ENCODE assay signal across 12 cellular contexts in the genomic region with DNA sequence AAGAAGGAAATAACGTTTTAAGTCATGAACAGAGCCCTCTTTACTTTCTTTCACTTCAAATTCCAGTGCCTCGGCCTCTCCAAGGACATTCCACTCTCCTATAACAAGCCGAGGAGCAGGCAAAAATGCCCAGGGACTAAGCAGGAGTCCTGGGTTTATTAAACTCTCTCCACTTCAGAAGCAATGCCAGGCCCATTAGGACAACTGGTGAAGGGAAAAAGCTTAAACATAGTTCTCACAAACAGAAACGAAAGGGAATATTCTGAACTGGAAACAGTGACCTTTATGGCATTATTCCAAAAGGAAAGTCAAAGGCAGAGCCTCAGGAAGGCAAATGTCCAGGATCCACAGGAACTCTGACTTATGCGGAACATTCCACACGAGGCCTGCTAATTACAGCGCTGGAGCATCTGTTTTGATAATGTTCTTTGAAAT. TPM values are rescaled to one million over a fixed set of nuclear protein-coding genes. Genes with fewer than 3 reads are reported as not detected.
DNase-seq lines count a peak whose midpoint lies in the region; ATAC-seq and TF ChIP-seq lines count a peak whose summit lies in the region.
"Had no signal": no experiment of that assay in that cellular context is flagged by ENCODE, and none has a peak within 500 bp of the region (broad histone marks: within the 10 kb centered on the region; RNA-seq: fewer than 3 reads in every experiment).

No MANE protein-coding gene starts in this region.

- no peak for TF ChIP-seq EP300 in sigmoid colon (IDR thresholded peaks at IDR 0.05)

- peak; percentile 6 for DNase-seq in ELR (ENCODE audit: low read depth)
- DNase-seq in coronary artery (ENCODE audit: low spot score), result no peak
- DNase-seq in kidney tubule cell (ENCODE audit: low spot score), result peak; percentile 52
- DNase-seq in sigmoid colon, result no peak
- DNase-seq in central memory CD4-positive, alpha-beta T cell, result no peak
- no peak for DNase-seq in cerebellar nuclear complex (lab: John Stamatoyannopoulos, UW)
- DNase-seq: activated naive CD4-positive, alpha-beta T cell treated with anti-CD3 and anti-CD28 coated beads, Interleukin-2, amount 50 U/mL, for 16 hours; MV-4-11 had no signal

- H3K36me3 ChIP-seq in sigmoid colon, result no peaks in the 10 kb centered on the region

- WGBS in sigmoid colon, 2 donors, result 64 to 68% methylated on average over 7 of the region's 7 CpGs

- no peak for TF ChIP-seq POLR2A in sigmoid colon (IDR thresholded peaks at IDR 0.05)

- peak overlapping the region; percentile 34 for H3K4me3 ChIP-seq in coronary artery
- peak overlapping the region in 2 of 4 donors; percentile 15 to 21 for H3K4me3 ChIP-seq in sigmoid colon

- peaks cover 0 to 69% (median 60%) of the 10 kb centered on the region in 4 donors for H3K4me1 ChIP-seq in sigmoid colon

- intact Hi-C loops in sigmoid colon (cut with DNase I), result loop anchor here (2.0 to 10.0 kb wide), 3 partner anchors 31 to 459 kb away; partner anchors contain the start of genes ITM2B and MED4

- H3K27ac ChIP-seq in coronary artery (peak overlapping the region; percentile 84 to 89), sigmoid colon (peak overlapping the region; percentile 83 to 86 (median 84))
- H3K27ac ChIP-seq: C4-2B had no signal

- no peaks in the 10 kb centered on the region for H3K9me3 ChIP-seq in sigmoid colon

- TF ChIP-seq CTCF in coronary artery (IDR thresholded peaks at IDR 0.05) (no peak), sigmoid colon (IDR thresholded peaks at IDR 0.05) (no peak)

- no peaks in the 10 kb centered on the region for H3K27me3 ChIP-seq in sigmoid colon

- ATAC-seq in HG03280 (IDR thresholded peaks at IDR 0.05; ENCODE audit: unreplicated experiment), result no peak
- ATAC-seq in HG03432 (IDR thresholded peaks at IDR 0.05; ENCODE audit: unreplicated experiment), result no peak
- ATAC-seq: WTC11 had no signal

RNA-seq across cellular contexts. Expression of gene MED4, which starts 30.9 kb away (rescaled TPM):
- 10 to 100 TPM; 38.5 to 63.5 (median 43.5) TPM for total RNA-seq in sigmoid colon
- polyA plus RNA-seq in sigmoid colon, result 10 to 100 TPM; 49.9 to 76.9 (median 61.5) TPM

Comparison
In these comparisons a context has a peak if more than half of its experiments do, and no peak if none do; other contexts are left out.
1. DNase-seq: peak in ELR (single experiment) and kidney tubule cell (single experiment); none in coronary artery (single experiment), sigmoid colon (single experiment), central memory CD4-positive, alpha-beta T cell (single experiment) and cerebellar nuclear complex (0 of 2).